Comparison of ENCODE assay signal across 10 cellular contexts in the genomic region with DNA sequence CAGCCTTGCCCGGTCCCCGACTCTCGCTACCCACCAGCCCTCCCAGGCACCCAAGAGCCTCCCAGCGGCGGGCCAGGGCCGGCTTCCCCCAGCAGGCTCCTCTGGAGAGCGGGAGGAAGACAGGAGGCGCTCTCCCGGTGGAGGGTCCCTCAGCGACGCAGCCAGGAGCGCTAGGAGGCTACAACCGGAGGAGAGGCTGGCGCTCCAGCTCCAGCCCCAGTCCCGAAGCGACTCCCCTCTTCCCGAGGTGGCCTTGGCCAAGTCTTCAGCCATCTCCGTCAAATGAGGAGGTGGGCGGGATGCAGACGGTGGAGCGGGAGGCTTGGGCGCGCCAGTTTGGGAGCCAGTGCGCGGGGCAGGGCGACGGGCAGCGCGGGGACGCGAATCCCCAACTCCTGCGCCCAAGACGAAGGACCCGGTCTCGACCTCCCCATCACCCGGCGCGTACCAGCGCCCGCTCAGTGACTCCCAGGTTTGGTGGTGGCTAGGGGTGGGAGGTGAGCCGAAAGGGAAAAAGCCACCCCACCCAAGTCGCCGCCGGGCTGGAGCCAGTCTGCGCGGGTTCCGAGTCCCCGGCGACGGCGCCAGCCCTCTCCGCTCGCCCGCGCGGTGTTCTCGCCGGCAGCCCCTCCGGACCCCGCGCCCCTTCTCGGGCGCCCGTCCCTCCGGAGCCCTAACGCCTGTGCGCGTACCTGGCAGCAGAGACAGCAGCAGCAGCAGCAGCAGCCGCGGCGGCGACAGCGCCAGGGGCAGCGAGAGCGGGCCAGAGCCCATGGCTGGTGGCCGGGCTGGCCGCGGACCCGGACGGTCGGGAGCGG. TPM values are rescaled to one million over a fixed set of nuclear protein-coding genes. Genes with fewer than 3 reads are reported as not detected.
DNase-seq lines count a peak whose midpoint lies in the region; ATAC-seq and TF ChIP-seq lines count a peak whose summit lies in the region.
"Had no signal": no experiment of that assay in that cellular context is flagged by ENCODE, and none has a peak within 500 bp of the region (broad histone marks: within the 10 kb centered on the region; RNA-seq: fewer than 3 reads in every experiment).

No MANE protein-coding gene starts in this region.

- H3K36me3 Mint-ChIP-seq in endothelial cell (ENCODE audit: low read depth, unreplicated experiment): no peaks in the 10 kb centered on the region
- H3K36me3 Mint-ChIP-seq in neural crest cell (ENCODE audit: low read depth): peaks cover 2% of the 10 kb centered on the region
- H3K36me3 Mint-ChIP-seq: naive B cell had no signal

- no peak overlapping the region for H3K27ac Mint-ChIP-seq in endothelial cell (ENCODE audit: unreplicated experiment)
- H3K27ac Mint-ChIP-seq in neural crest cell (ENCODE audit: unreplicated experiment): no peak overlapping the region
- H3K27ac Mint-ChIP-seq: activated B cell treated with CpG ODN at 0.5 μM for 24 hours had no signal

- DNase-seq in DMS114 treated with DMSO at 0.1 percent for 48 hours (lab: John Stamatoyannopoulos, UW; ENCODE audit: unreplicated experiment): peak; percentile 54
- DNase-seq in NCI-H1694 (lab: John Stamatoyannopoulos, UW): peak; percentile 37
- DNase-seq in endothelial cell (ENCODE audit: low spot score): peak; percentile 64
- DNase-seq in neural crest cell (ENCODE audit: low read depth, low spot score): peak; percentile 43
- DNase-seq in SW480 (ENCODE audit: low spot score): no peak
- no peak for DNase-seq in activated effector memory CD4-positive, alpha-beta T cell treated with Interleukin-2 at 50 U/mL for 16 hours
- no peak for DNase-seq in GM19240 (ENCODE audit: insufficient read length, low spot score)
- DNase-seq: activated B cell treated with CpG ODN at 0.5 μM for 24 hours, naive B cell had no signal

- no peak for ATAC-seq in HG03460 (IDR thresholded peaks at IDR 0.05; ENCODE audit: unreplicated experiment)

- H3K27me3 Mint-ChIP-seq in endothelial cell (ENCODE audit: unreplicated experiment) (peaks cover 11% of the 10 kb centered on the region), neural crest cell (ENCODE audit: low read depth) (peaks cover 58% of the 10 kb centered on the region)

- H3K9me3 Mint-ChIP-seq in endothelial cell (ENCODE audit: unreplicated experiment) (no peaks in the 10 kb centered on the region), neural crest cell (no peaks in the 10 kb centered on the region)
- H3K9me3 Mint-ChIP-seq: activated B cell treated with CpG ODN at 0.5 μM for 24 hours, naive B cell had no signal

- no peak for TF ChIP-seq CTCF in endothelial cell (IDR thresholded peaks at IDR 0.05; ENCODE audit: unreplicated experiment)
- TF ChIP-seq CTCF in neural crest cell (conservative IDR thresholded peaks at IDR 0.05): peak; percentile 55

- H3K4me1 Mint-ChIP-seq in endothelial cell (ENCODE audit: unreplicated experiment): peaks cover 9% of the 10 kb centered on the region
- H3K4me1 Mint-ChIP-seq in neural crest cell: peaks cover 6% of the 10 kb centered on the region

- H3K4me3 Mint-ChIP-seq in endothelial cell (ENCODE audit: unreplicated experiment) (peak overlapping the region; percentile 56), neural crest cell (peak overlapping the region; percentile 76)
- H3K4me3 Mint-ChIP-seq: activated B cell treated with CpG ODN at 0.5 μM for 24 hours had no signal

RNA-seq across cellular contexts. Expression of gene CHRNA3, which starts 0.6 kb away (rescaled TPM):
- 0.74 TPM for total RNA-seq in endothelial cell (ENCODE audit: unreplicated experiment)
- 3.8 and 5.1 TPM in 2 replicates for total RNA-seq in neural crest cell
- total RNA-seq: activated B cell treated with CpG ODN at 0.5 μM for 24 hours had no signal

RNA-seq across cellular contexts. Expression of gene CHRNB4, which starts 20.8 kb away (rescaled TPM):
- total RNA-seq in endothelial cell (ENCODE audit: unreplicated experiment) (not detected), neural crest cell (3.9 and 4.1 TPM in 2 replicates)
- total RNA-seq: activated B cell treated with CpG ODN at 0.5 μM for 24 hours had no signal

RNA-seq across cellular contexts. Expression of gene CHRNA5, which starts 54.9 kb away (rescaled TPM):
- total RNA-seq in endothelial cell (ENCODE audit: unreplicated experiment) (22.7 TPM), neural crest cell (23.0 and 23.6 TPM in 2 replicates)

Comparison
In these comparisons a context has a peak if more than half of its experiments do, and no peak if none do; other contexts are left out.
1. DNase-seq: peak in DMS114 treated with DMSO at 0.1 percent for 48 hours (single experiment), NCI-H1694 (single experiment), endothelial cell (single experiment) and neural crest cell (single experiment); none in SW480 (single experiment), activated effector memory CD4-positive, alpha-beta T cell treated with Interleukin-2 at 50 U/mL for 16 hours (single experiment) and GM19240 (single experiment).